In the genomic region with DNA sequence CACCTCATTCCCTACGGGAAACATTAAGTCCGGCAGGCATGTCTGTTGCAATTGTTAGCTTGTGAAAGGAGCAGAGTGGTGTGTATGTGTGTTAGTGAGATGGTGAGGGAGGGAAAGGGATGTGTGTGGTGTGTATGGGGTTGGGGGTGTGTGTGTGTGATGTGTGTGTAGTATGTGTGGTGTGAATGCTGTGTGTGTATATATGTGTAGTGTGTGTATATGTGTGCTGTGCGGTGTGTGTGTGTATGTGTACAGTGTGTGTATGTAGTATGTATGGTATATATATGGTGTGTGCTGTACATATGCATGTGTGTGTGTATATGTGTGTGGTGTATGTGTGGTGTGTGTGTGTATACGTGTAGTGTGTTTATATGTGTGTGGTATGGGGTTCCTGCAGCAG, we compare ENCODE assay signal across 25 cellular contexts. TPM values are rescaled to one million over a fixed set of nuclear protein-coding genes. Genes with fewer than 3 reads are reported as not detected.
DNase-seq lines count a peak whose midpoint lies in the region; ATAC-seq, FAIRE-seq and TF ChIP-seq lines count a peak whose summit lies in the region.
"Had no signal": no experiment of that assay in that cellular context is flagged by ENCODE, and none has a peak within 500 bp of the region (broad histone marks: within the 10 kb centered on the region; RNA-seq: fewer than 3 reads in every experiment).

No MANE protein-coding gene starts in this region.

- H3K4me3 ChIP-seq in HUES48 (ENCODE audit: low read depth, low read length), result no peak overlapping the region
- no peak overlapping the region for H3K4me3 ChIP-seq in body of pancreas

- H3K4me1 ChIP-seq in HUES48 (ENCODE audit: control insufficient read depth, insufficient read depth, low read length), result peaks cover 19% of the 10 kb centered on the region; the same call in 1 of the 2 replicates
- peaks cover 17% of the 10 kb centered on the region for H3K4me1 ChIP-seq in body of pancreas

- intact Hi-C loops in body of pancreas (cut with DNase I), result no loop called here

- H3K27ac ChIP-seq in HUES48 (ENCODE audit: low read depth, low read length), result peak overlapping the region; percentile 47
- H3K27ac ChIP-seq in body of pancreas, result peak overlapping the region in 3 of 4 donors; percentile 83 to 92 (median 87)
- H3K27ac ChIP-seq: HL-60 had no signal

- H3K27me3 ChIP-seq in HUES48 (ENCODE audit: control insufficient read depth, insufficient read depth, low read length) (peaks cover 5% of the 10 kb centered on the region), body of pancreas (no peaks in the 10 kb centered on the region)

- no peak overlapping the region for H3K9ac ChIP-seq in HUES48 (ENCODE audit: low read depth, low read length)

- DNase-seq in D721Med (ENCODE audit: insufficient read length, low spot score) (no peak), body of pancreas (no peak), urothelium cell line (ENCODE audit: low spot score) (no peak)
- no peak for DNase-seq in activated T-cell treated with anti-CD3 and anti-CD28 coated beads, Interleukin-2, amount 50 U/mL, for 1 hour
- DNase-seq: BE2C; CD4-positive, CD25-positive, alpha-beta regulatory T cell; COR-L47; DMS 273 treated with DMSO at 0.1 percent for 48 hours; DND-41; HFFc6; Karpas-422; MV-4-11; NCI-H1105 treated with DMSO at 0.1 percent for 48 hours; NCI-H2081; NCI-H526; OCI-M1; Right ventricle myocardium superior had no signal

- H3K36me3 ChIP-seq in HUES48 (ENCODE audit: control insufficient read depth, insufficient read depth, low read length) (no peaks in the 10 kb centered on the region), body of pancreas (replicated peaks in 1 of 2; ENCODE audit: insufficient read depth in 1 of 2, low read depth in 2 of 2) (no peaks in the 10 kb centered on the region)
- H3K36me3 ChIP-seq: BE2C had no signal

- FAIRE-seq in D721Med (lab: Jason Lieb, UNC) (peak; percentile 76), urothelium cell line (lab: Jason Lieb, UNC) (peak; percentile 99)
- FAIRE-seq: GM18507, GM19239, H54 had no signal

- WGBS in body of pancreas, 2 donors, result 84 to 90% methylated on average over 4 of the region's 4 CpGs

- ATAC-seq in body of pancreas (no peak), GM18909 (IDR thresholded peaks at IDR 0.05; ENCODE audit: poor library complexity, unreplicated experiment) (no peak), GM21528 (IDR thresholded peaks at IDR 0.05; ENCODE audit: low FRiP score, unreplicated experiment) (no peak)

- H3K9me3 ChIP-seq in HUES48 (ENCODE audit: control insufficient read depth, insufficient read depth, low read length) (no peaks in the 10 kb centered on the region), body of pancreas (no peaks in the 10 kb centered on the region)
- H3K9me3 ChIP-seq: BE2C had no signal

- TF ChIP-seq CTCF in D721Med (IDR thresholded peaks at IDR 0.05; ENCODE audit: insufficient read depth, missing control alignments) (no peak), body of pancreas (IDR thresholded peaks at IDR 0.05) (no peak)

- TF ChIP-seq POLR2A in body of pancreas (IDR thresholded peaks at IDR 0.05), result no peak

RNA-seq across cellular contexts. Expression of gene BLACAT1, which starts 20.8 kb away (rescaled TPM):
- 1 to 10 TPM in 1 of 2 donors, not detected in 1; 1.0 TPM for total RNA-seq in body of pancreas
- total RNA-seq: HFFc6, Right ventricle myocardium superior had no signal

RNA-seq across cellular contexts. Expression of gene CDK18, which starts 27.8 kb away (rescaled TPM):
- total RNA-seq in body of pancreas, result 10 to 100 TPM; 28.0 to 28.7 TPM

RNA-seq across cellular contexts. Expression of gene LEMD1, which starts 54.8 kb away (rescaled TPM):
- total RNA-seq in body of pancreas, result not detected
- total RNA-seq: CD4-positive, CD25-positive, alpha-beta regulatory T cell; HFFc6; M059J; Right ventricle myocardium superior had no signal
